Comparison of ENCODE assay signal across 8 cellular contexts in genomic region chr5:149141957-149142851, GRCh38. TPM values are rescaled to one million over a fixed set of nuclear protein-coding genes. Genes with fewer than 3 reads are reported as not detected.
DNase-seq lines count a peak whose midpoint lies in the region; ATAC-seq and TF ChIP-seq lines count a peak whose summit lies in the region.

No MANE protein-coding gene starts in this region.

- peak; percentile 14 for DNase-seq in NCI-H1092 treated with DMSO at 0.1 percent for 48 hours (lab: John Stamatoyannopoulos, UW)
- DNase-seq in NCI-H1092 (lab: John Stamatoyannopoulos, UW): no peak
- DNase-seq in SK-N-SH: peak; percentile 48
- DNase-seq in fibroblast of the aortic adventitia (ENCODE audit: low read depth): no peak

- no peaks in the 10 kb centered on the region for H3K9me2 ChIP-seq in SK-N-SH

- no peak for TF ChIP-seq RAD21 in SK-N-SH (IDR thresholded peaks at IDR 0.05; ENCODE audit: low read length)

- H3K4me3 ChIP-seq in SK-N-SH (ENCODE audit: low read depth in 2 of 2, low read length in 1 of 2): peak overlapping the region; percentile 69 to 87
- peak overlapping the region; percentile 77 for H3K4me3 ChIP-seq in fibroblast of the aortic adventitia (ENCODE audit: low read depth, low read length)
- peak overlapping the region; percentile 39 for H3K4me3 ChIP-seq in neuron (ENCODE audit: low read length)

- peak overlapping the region; percentile 78 for H3K9ac ChIP-seq in SK-N-SH

- H3F3A ChIP-seq in SK-N-SH (replicated peaks; ENCODE audit: insufficient read depth): peaks cover 11% of the 10 kb centered on the region

- peak overlapping the region; percentile 87 for H3K4me2 ChIP-seq in SK-N-SH

- POLR2A ChIA-PET in SK-N-SH (lab: Yijun Ruan, JAX): no interaction called here

- H2AFZ ChIP-seq in SK-N-SH (ENCODE audit: low read depth) (peak overlapping the region; percentile 96), neuron (ENCODE audit: low read depth, low read length) (peak overlapping the region; percentile 74)

- ATAC-seq in HG03571 (IDR thresholded peaks at IDR 0.05; ENCODE audit: unreplicated experiment) (no peak), GM21381 (IDR thresholded peaks at IDR 0.05; ENCODE audit: unreplicated experiment) (no peak), GM21529 (IDR thresholded peaks at IDR 0.05; ENCODE audit: unreplicated experiment) (no peak)

- H3K27ac ChIP-seq in SK-N-SH (ENCODE audit: low read depth in 2 of 2, low read length in 1 of 2): peak overlapping the region in 1 of 2 experiments; percentile 64; a peak in 2 of 4 replicates

- H3K36me3 ChIP-seq in SK-N-SH (replicated peaks in 1 of 2; ENCODE audit: control insufficient read depth in 1 of 2, insufficient read depth in 2 of 2, low read length in 1 of 2) (peaks cover 0 to 4% of the 10 kb centered on the region in 2 experiments), neuron (ENCODE audit: insufficient read depth, low read length) (no peaks in the 10 kb centered on the region)

- TF ChIP-seq CTCF in SK-N-SH (IDR thresholded peaks at IDR 0.05): no peak
- TF ChIP-seq CTCF in fibroblast of the aortic adventitia (IDR thresholded peaks at IDR 0.05; ENCODE audit: insufficient read depth, low read length): no peak

- no peaks in the 10 kb centered on the region for H4K20me1 ChIP-seq in SK-N-SH (ENCODE audit: insufficient read depth)

- WGBS in SK-N-SH (ENCODE audit: low lambda C conversion rate): 81% methylated on average over 19 of the region's 20 CpGs

- peaks cover 2 to 13% of the 10 kb centered on the region in 2 experiments; a peak in 3 of 4 replicates for H3K4me1 ChIP-seq in SK-N-SH (ENCODE audit: control insufficient read depth in 1 of 2, insufficient read depth in 2 of 2, low read depth in 1 of 2, low read length in 1 of 2)
- H3K4me1 ChIP-seq in neuron (ENCODE audit: insufficient read depth, low read length): no peaks in the 10 kb centered on the region

- H3K27me3 ChIP-seq in SK-N-SH (ENCODE audit: insufficient read depth) (no peaks in the 10 kb centered on the region), neuron (ENCODE audit: insufficient read depth, low read length) (peaks cover 15% of the 10 kb centered on the region)

- CTCF ChIA-PET in SK-N-SH (lab: Yijun Ruan, JAX): interaction anchor here (0.6 to 2.6 kb wide), 39 partner anchors 8 to 836 kb away, joined by 3 to 26 read pairs (median 5); no protein-coding TSS in a partner anchor

- no peak for TF ChIP-seq EP300 in SK-N-SH (IDR thresholded peaks at IDR 0.05; ENCODE audit: borderline replicate concordance in 1 of 2, low read depth in 1 of 2, low read length in 1 of 2)

- H3K9me3 ChIP-seq in SK-N-SH: peaks cover 3% of the 10 kb centered on the region; the same call in 1 of the 2 replicates
- no peaks in the 10 kb centered on the region for H3K9me3 ChIP-seq in neuron (ENCODE audit: low read length)

- peaks cover 29% of the 10 kb centered on the region for H3K79me2 ChIP-seq in SK-N-SH (ENCODE audit: insufficient read depth)

TF ChIP-seq in SK-N-SH, 30 proteins besides CTCF, POLR2A, EP300 and RAD21:
- TF ChIP-seq RXRA (IDR thresholded peaks at IDR 0.05; ENCODE audit: borderline replicate concordance, low read depth): no peak
- TF ChIP-seq JUND (IDR thresholded peaks at IDR 0.05): no peak
- no peak for TF ChIP-seq NFIC (IDR thresholded peaks at IDR 0.05; ENCODE audit: borderline replicate concordance)
- no peak for TF ChIP-seq RFX5 (IDR thresholded peaks at IDR 0.05; ENCODE audit: low read length)
- TF ChIP-seq SIN3A (IDR thresholded peaks at IDR 0.05; ENCODE audit: borderline replicate concordance, low read depth, low read length): no peak
- TF ChIP-seq POLR2AphosphoS5 (IDR thresholded peaks at IDR 0.05; ENCODE audit: low read depth, low read length): no peak
- no peak for TF ChIP-seq GABPA (IDR thresholded peaks at IDR 0.05; ENCODE audit: low read depth)
- no peak for TF ChIP-seq GATA2 (CRISPR knock-in tag; IDR thresholded peaks at IDR 0.05)
- TF ChIP-seq, protein P1, sequence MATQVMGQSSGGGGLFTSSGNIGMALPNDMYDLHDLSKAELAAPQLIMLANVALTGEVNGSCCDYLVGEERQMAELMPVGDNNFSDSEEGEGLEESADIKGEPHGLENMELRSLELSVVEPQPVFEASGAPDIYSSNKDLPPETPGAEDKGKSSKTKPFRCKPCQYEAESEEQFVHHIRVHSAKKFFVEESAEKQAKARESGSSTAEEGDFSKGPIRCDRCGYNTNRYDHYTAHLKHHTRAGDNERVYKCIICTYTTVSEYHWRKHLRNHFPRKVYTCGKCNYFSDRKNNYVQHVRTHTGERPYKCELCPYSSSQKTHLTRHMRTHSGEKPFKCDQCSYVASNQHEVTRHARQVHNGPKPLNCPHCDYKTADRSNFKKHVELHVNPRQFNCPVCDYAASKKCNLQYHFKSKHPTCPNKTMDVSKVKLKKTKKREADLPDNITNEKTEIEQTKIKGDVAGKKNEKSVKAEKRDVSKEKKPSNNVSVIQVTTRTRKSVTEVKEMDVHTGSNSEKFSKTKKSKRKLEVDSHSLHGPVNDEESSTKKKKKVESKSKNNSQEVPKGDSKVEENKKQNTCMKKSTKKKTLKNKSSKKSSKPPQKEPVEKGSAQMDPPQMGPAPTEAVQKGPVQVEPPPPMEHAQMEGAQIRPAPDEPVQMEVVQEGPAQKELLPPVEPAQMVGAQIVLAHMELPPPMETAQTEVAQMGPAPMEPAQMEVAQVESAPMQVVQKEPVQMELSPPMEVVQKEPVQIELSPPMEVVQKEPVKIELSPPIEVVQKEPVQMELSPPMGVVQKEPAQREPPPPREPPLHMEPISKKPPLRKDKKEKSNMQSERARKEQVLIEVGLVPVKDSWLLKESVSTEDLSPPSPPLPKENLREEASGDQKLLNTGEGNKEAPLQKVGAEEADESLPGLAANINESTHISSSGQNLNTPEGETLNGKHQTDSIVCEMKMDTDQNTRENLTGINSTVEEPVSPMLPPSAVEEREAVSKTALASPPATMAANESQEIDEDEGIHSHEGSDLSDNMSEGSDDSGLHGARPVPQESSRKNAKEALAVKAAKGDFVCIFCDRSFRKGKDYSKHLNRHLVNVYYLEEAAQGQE (IDR thresholded peaks at IDR 0.05; ENCODE audit: low read depth, low read length): no peak
- no peak for TF ChIP-seq FOSL2 (IDR thresholded peaks at IDR 0.05; ENCODE audit: borderline replicate concordance, low read depth)
- TF ChIP-seq ZBTB33 (IDR thresholded peaks at IDR 0.05; ENCODE audit: borderline replicate concordance, low read depth): no peak
- no peak for TF ChIP-seq MAX (IDR thresholded peaks at IDR 0.05; ENCODE audit: low read depth)
- TF ChIP-seq FOXJ3 (CRISPR knock-in tag; IDR thresholded peaks at IDR 0.05): no peak
- TF ChIP-seq TAF1 (IDR thresholded peaks at IDR 0.05; ENCODE audit: borderline replicate concordance, low read depth, low read length): no peak
- TF ChIP-seq NRF1 (IDR thresholded peaks at IDR 0.05; ENCODE audit: low read depth, low read length): no peak
- TF ChIP-seq, protein P2, sequence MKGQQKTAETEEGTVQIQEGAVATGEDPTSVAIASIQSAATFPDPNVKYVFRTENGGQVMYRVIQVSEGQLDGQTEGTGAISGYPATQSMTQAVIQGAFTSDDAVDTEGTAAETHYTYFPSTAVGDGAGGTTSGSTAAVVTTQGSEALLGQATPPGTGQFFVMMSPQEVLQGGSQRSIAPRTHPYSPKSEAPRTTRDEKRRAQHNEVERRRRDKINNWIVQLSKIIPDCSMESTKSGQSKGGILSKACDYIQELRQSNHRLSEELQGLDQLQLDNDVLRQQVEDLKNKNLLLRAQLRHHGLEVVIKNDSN (IDR thresholded peaks at IDR 0.05; ENCODE audit: borderline replicate concordance, low read depth): no peak
- no peak for TF ChIP-seq MEF2A (IDR thresholded peaks at IDR 0.05; ENCODE audit: borderline replicate concordance, low read depth)
- TF ChIP-seq TEAD4 (IDR thresholded peaks at IDR 0.05; ENCODE audit: borderline replicate concordance, insufficient read depth): no peak
- TF ChIP-seq SMC3 (IDR thresholded peaks at IDR 0.05; ENCODE audit: low read depth, low read length): no peak

RNA-seq across cellular contexts. Expression of gene ABLIM3, which starts 0.9 kb away (rescaled TPM):
- 5.2 and 5.9 TPM in 2 replicates for polyA plus RNA-seq in SK-N-SH (2012; rRNA removed)
- polyA plus RNA-seq in SK-N-SH (2012; cell fraction: cytosol; rRNA removed): 3.8 and 4.6 TPM in 2 replicates
- 13.9 and 14.0 TPM in 2 replicates for polyA plus RNA-seq in SK-N-SH (2012; cell fraction: nucleus; rRNA removed)
- 13.9 and 24.9 TPM in 2 replicates for total RNA-seq in fibroblast of the aortic adventitia (ENCODE audit: low replicate concordance)

Comparison
In these comparisons a context has a peak if more than half of its experiments do, and no peak if none do; other contexts are left out.
1. DNase-seq: peak in NCI-H1092 treated with DMSO at 0.1 percent for 48 hours (single experiment) and SK-N-SH (single experiment); none in NCI-H1092 (single experiment) and fibroblast of the aortic adventitia (single experiment).
2. Peak in every context shown above with its lines, with median percentiles within 50 percentile points of each other: H3K4me3 ChIP-seq.